In the genomic region with DNA sequence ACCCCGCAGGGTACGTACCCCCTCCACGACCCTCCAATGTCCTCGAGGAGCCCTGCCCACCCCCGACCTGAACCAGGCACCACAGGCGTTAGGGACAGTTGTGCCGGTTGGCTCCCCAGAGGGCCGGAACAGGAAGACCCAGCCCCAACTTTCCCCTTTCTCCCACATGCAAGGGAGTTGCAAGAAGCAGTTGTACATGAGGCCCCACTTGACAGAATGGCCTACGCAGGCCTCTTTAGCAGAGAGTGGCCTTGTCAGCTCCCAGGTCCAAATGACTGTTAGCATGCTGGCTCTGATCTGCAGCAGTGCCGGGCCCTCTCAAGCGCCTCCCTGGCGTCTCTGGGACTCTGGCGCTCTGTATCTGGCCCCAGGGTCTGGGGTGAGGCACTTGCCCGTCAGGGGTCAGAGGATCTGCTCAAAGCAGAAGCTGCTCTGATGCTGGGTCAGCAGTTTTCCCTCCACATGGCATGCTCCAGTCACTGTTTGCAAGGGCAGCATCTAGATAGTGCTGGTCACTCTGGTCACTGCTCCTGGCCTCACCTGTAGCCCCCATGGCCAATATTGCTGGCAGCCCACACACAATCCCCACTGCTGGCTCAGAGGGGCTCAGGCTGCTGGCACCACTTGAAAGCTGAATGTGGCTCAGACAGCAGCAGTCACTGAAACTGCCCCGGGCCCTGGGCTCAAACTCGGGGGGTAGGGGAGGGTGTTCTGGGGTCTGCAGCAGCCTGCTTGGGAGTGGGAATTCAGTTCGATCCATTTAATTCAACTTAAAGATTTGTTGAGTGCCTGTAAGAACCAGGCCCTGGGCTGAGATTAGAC, we compare ENCODE assay signal across 1 cellular context.
TF ChIP-seq lines count a peak whose summit lies in the region.

No MANE protein-coding gene starts in this region.

TF ChIP-seq in H1, 55 proteins besides CTCF, POLR2A, EP300 and RAD21:
- no peak for TF ChIP-seq TAF7 (optimal IDR thresholded peaks at IDR 0.05; ENCODE audit: borderline replicate concordance, low read depth, low read length)
- TF ChIP-seq TEAD4 (IDR thresholded peaks at IDR 0.05; ENCODE audit: low read depth, low read length), result no peak
- no peak for TF ChIP-seq HDAC2 (IDR thresholded peaks at IDR 0.05; ENCODE audit: borderline replicate concordance in 1 of 2, low read depth in 2 of 2, low read length in 2 of 2)
- TF ChIP-seq JUN (IDR thresholded peaks at IDR 0.05; ENCODE audit: low read depth, low read length), result no peak
- no peak for TF ChIP-seq FOSL1 (IDR thresholded peaks at IDR 0.05; ENCODE audit: insufficient read depth, low read depth, low read length)
- TF ChIP-seq EZH2 (IDR thresholded peaks at IDR 0.05; ENCODE audit: low read depth, low read length, severe bottlenecking), result no peak
- no peak for TF ChIP-seq KDM5A (IDR thresholded peaks at IDR 0.05; ENCODE audit: low read length)
- TF ChIP-seq GTF2F1 (IDR thresholded peaks at IDR 0.05; ENCODE audit: borderline replicate concordance, low read depth, low read length), result no peak
- no peak for TF ChIP-seq SUZ12 (IDR thresholded peaks at IDR 0.05; ENCODE audit: low read length)
- no peak for TF ChIP-seq NANOG (IDR thresholded peaks at IDR 0.05; ENCODE audit: insufficient read depth, low read depth, low read length, poor library complexity, severe bottlenecking)
- TF ChIP-seq NRF1 (IDR thresholded peaks at IDR 0.05; ENCODE audit: low read depth, low read length), result no peak
